9 cellular contexts compared by ENCODE assay signal in genomic region chr17:40535924-40536717, GRCh38. TPM values are rescaled to one million over a fixed set of nuclear protein-coding genes. Genes with fewer than 3 reads are reported as not detected.
DNase-seq lines count a peak whose midpoint lies in the region; ATAC-seq and TF ChIP-seq lines count a peak whose summit lies in the region.
"Had no signal": no experiment of that assay in that cellular context is flagged by ENCODE, and none has a peak within 500 bp of the region (broad histone marks: within the 10 kb centered on the region; RNA-seq: fewer than 3 reads in every experiment).

No MANE protein-coding gene starts in this region.

- H3K9me3 Mint-ChIP-seq in stimulated activated naive CD8-positive, alpha-beta T cell treated with anti-CD3 and anti-CD28 coated beads, Interleukin-15, amount 100 ng/mL, for 72 hours = no peaks in the 10 kb centered on the region
- H3K9me3 Mint-ChIP-seq in neural progenitor cell = no peaks in the 10 kb centered on the region

- ATAC-seq in body of pancreas (no peak), GM21447 (IDR thresholded peaks at IDR 0.05; ENCODE audit: unreplicated experiment) (no peak)
- ATAC-seq in stimulated activated naive CD8-positive, alpha-beta T cell treated with anti-CD3 and anti-CD28 coated beads, Interleukin-15, amount 100 ng/mL, for 72 hours = no peak

- H3K27me3 Mint-ChIP-seq in stimulated activated naive CD8-positive, alpha-beta T cell treated with anti-CD3 and anti-CD28 coated beads, Interleukin-15, amount 100 ng/mL, for 72 hours = no peaks in the 10 kb centered on the region
- peaks cover 12% of the 10 kb centered on the region for H3K27me3 Mint-ChIP-seq in neural progenitor cell (ENCODE audit: insufficient read depth, low read depth)

- H3K4me3 Mint-ChIP-seq in stimulated activated naive CD8-positive, alpha-beta T cell treated with anti-CD3 and anti-CD28 coated beads, Interleukin-15, amount 100 ng/mL, for 72 hours = peak overlapping the region; percentile 44 to 76
- no peak overlapping the region for H3K4me3 Mint-ChIP-seq in neural progenitor cell

- no peak for TF ChIP-seq RAD21 in liver (IDR thresholded peaks at IDR 0.05)

- WGBS in body of pancreas, 2 donors = 63 to 64% methylated on average over 12 of the region's 12 CpGs
- WGBS in liver = 80% methylated on average over 12 of the region's 12 CpGs

- H4K20me1 ChIP-seq in neural progenitor cell (ENCODE audit: low read depth) = no peaks in the 10 kb centered on the region

- H3K9ac ChIP-seq in liver (ENCODE audit: low read depth in 1 of 2, low read length in 2 of 2) = no peak overlapping the region
- no peak overlapping the region for H3K9ac ChIP-seq in neural progenitor cell

- H3K9me3 ChIP-seq in body of pancreas = no peaks in the 10 kb centered on the region
- no peaks in the 10 kb centered on the region for H3K9me3 ChIP-seq in liver (ENCODE audit: control insufficient read depth in 4 of 4, low read length in 3 of 4)
- H3K9me3 ChIP-seq in neural progenitor cell (ENCODE audit: low read depth) = no peaks in the 10 kb centered on the region
- H3K9me3 ChIP-seq: right lobe of liver had no signal

- H3K27me3 ChIP-seq in body of pancreas (no peaks in the 10 kb centered on the region), liver (ENCODE audit: control insufficient read depth in 4 of 4, insufficient read depth in 4 of 4, low read length in 3 of 4) (no peaks in the 10 kb centered on the region), neural progenitor cell (no peaks in the 10 kb centered on the region)
- H3K27me3 ChIP-seq: right lobe of liver had no signal

- H3K27ac ChIP-seq in body of pancreas (peak overlapping the region in 3 of 4 donors; percentile 63 to 88 (median 85)), liver (ENCODE audit: low read depth in 1 of 2, low read length in 2 of 2) (peak overlapping the region; percentile 4 to 47), neural progenitor cell (no peak overlapping the region)

- no peak overlapping the region for H2AFZ ChIP-seq in neural progenitor cell (replicated peaks)

- no peaks in the 10 kb centered on the region for H3F3A ChIP-seq in neural progenitor cell (ENCODE audit: low read depth)

- H3K4me2 ChIP-seq in neural progenitor cell = no peak overlapping the region

- no peaks in the 10 kb centered on the region for H3K79me2 ChIP-seq in neural progenitor cell (ENCODE audit: low read depth)

- H3K36me3 ChIP-seq in body of pancreas (replicated peaks in 1 of 2; ENCODE audit: insufficient read depth in 1 of 2, low read depth in 2 of 2) (no peaks in the 10 kb centered on the region), liver (ENCODE audit: control insufficient read depth in 4 of 4, insufficient read depth in 3 of 4, low read depth in 1 of 4, low read length in 3 of 4) (no peaks in the 10 kb centered on the region), neural progenitor cell (no peaks in the 10 kb centered on the region)
- H3K36me3 ChIP-seq: right lobe of liver had no signal

- peaks cover 93% of the 10 kb centered on the region for H3K4me1 Mint-ChIP-seq in stimulated activated naive CD8-positive, alpha-beta T cell treated with anti-CD3 and anti-CD28 coated beads, Interleukin-15, amount 100 ng/mL, for 72 hours
- peaks cover 12% of the 10 kb centered on the region for H3K4me1 Mint-ChIP-seq in neural progenitor cell

- H3K4me1 ChIP-seq in body of pancreas (peaks cover 42% of the 10 kb centered on the region), liver (ENCODE audit: control insufficient read depth in 4 of 4, insufficient read depth in 4 of 4, low read length in 3 of 4) (peaks cover 13 to 49% (median 35%) of the 10 kb centered on the region in 4 donors), neural progenitor cell (no peaks in the 10 kb centered on the region)

- H3K27ac Mint-ChIP-seq in stimulated activated naive CD8-positive, alpha-beta T cell treated with anti-CD3 and anti-CD28 coated beads, Interleukin-15, amount 100 ng/mL, for 72 hours = peak overlapping the region; percentile 80 to 93
- H3K27ac Mint-ChIP-seq in neural progenitor cell = no peak overlapping the region

- intact Hi-C loops in body of pancreas (cut with DNase I) = loop anchor here (10.0 kb wide), 1 partner anchor 91 kb away; the partner anchor contains the start of gene IGFBP4

- no peak overlapping the region for H3K4me3 ChIP-seq in body of pancreas
- H3K4me3 ChIP-seq in liver (ENCODE audit: low read depth in 1 of 3, low read length in 3 of 3) = no peak overlapping the region
- no peak overlapping the region for H3K4me3 ChIP-seq in neural progenitor cell
- H3K4me3 ChIP-seq: right lobe of liver had no signal

- TF ChIP-seq POLR2A in body of pancreas (IDR thresholded peaks at IDR 0.05) = no peak

- H3K36me3 Mint-ChIP-seq in neural progenitor cell = no peaks in the 10 kb centered on the region

- TF ChIP-seq CTCF in body of pancreas (IDR thresholded peaks at IDR 0.05) (no peak), liver (IDR thresholded peaks at IDR 0.05; ENCODE audit: low read depth, low read length, missing input control) (no peak), neural progenitor cell (IDR thresholded peaks at IDR 0.05) (no peak)

- peak; percentile 28 for DNase-seq in NCI-H187 treated with DMSO at 0.1 percent for 48 hours (lab: John Stamatoyannopoulos, UW)
- no peak for DNase-seq in body of pancreas
- no peak for DNase-seq in stimulated activated naive CD8-positive, alpha-beta T cell treated with anti-CD3 and anti-CD28 coated beads, Interleukin-15, amount 100 ng/mL, for 72 hours
- DNase-seq in NAMALWA (ENCODE audit: low spot score) = no peak
- DNase-seq in neural progenitor cell (ENCODE audit: low spot score) = no peak
- no peak for DNase-seq in C1 segment of cervical spinal cord (lab: John Stamatoyannopoulos, UW)
- DNase-seq: right lobe of liver had no signal

TF ChIP-seq in liver, 16 proteins besides CTCF, POLR2A, EP300 and RAD21:
- TF ChIP-seq NR2F2 (IDR thresholded peaks at IDR 0.05) (peak; percentile 94), YY1 (IDR thresholded peaks at IDR 0.05) (no peak), GABPA (IDR thresholded peaks at IDR 0.05 in 1 of 2, conservative IDR thresholded peaks at IDR 0.05 in 1 of 2) (no peak), EGR1 (IDR thresholded peaks at IDR 0.05; ENCODE audit: low read depth in 2 of 2) (no peak)

RNA-seq across cellular contexts. Expression of gene CCR7, which starts 29.2 kb away (rescaled TPM):
- total RNA-seq in body of pancreas (under 1 TPM in 1 of 2 donors, not detected in 1; 0.26 TPM), liver (under 1 TPM; 0.08 to 0.89 TPM), neural progenitor cell (ENCODE audit: low replicate concordance) (0.37 TPM in 1 of 2 replicates, not detected in the other)
- under 1 TPM; 0.16 to 0.40 TPM for polyA plus RNA-seq in liver

RNA-seq across cellular contexts. Expression of gene TNS4, which starts 34.7 kb away (rescaled TPM):
- total RNA-seq in body of pancreas (not detected), liver (under 1 TPM in 1 of 2 donors, not detected in 1; 0.08 TPM), neural progenitor cell (ENCODE audit: low replicate concordance) (not detected in 2 replicates)
- polyA plus RNA-seq in liver = not detected
- total RNA-seq: right lobe of liver had no signal
